Comparison of ENCODE assay signal across 8 cellular contexts in the genomic region with DNA sequence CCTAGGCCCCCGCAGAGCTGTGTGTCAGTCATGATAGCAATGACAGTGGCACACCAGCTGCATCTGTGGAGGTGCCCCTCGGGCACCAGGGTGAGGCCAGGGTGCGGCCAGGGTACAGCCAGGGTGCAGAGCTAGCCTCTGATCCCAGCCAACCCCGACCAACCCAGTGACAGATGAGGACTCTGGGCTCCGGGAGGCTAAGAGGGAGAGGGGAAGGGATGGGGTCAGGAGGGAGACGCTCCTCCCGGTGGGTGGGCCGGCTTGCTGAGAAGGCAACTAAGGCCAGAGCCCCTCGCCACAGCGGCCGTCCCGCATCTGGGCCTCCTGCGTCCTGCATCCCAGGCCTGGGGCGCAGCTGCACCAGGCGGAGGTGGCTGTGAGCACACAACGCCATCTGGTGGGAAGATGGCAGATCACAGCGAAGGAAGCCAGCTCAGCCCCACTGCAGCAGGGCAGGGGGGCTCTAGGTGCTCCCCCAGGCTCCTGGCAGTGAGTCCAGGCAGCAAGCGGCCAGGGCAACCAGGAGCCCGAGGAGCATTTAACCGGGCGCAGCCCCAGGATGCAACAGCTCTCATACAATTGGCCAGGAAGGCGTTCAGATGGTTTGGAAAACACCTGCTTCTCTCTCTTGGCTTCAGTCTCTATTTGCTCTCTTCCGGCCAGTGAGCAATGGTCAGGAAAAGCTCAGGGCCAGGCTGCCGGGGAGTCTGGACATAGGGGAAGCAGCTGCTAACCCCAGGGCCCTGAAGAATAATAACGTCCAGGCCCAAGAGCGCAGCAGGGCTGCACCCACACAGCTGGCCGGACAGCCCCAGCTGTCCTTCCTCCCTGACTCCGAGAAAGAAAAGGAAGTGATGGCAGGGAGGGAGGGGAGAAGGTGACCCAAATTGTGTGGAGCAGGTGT.
DNase-seq lines count a peak whose midpoint lies in the region; FAIRE-seq lines count a peak whose summit lies in the region.

No MANE protein-coding gene starts in this region.

- peaks cover 48% of the 10 kb centered on the region for H3K27me3 ChIP-seq in SJCRH30

- H3K36me3 ChIP-seq in SJCRH30 = no peaks in the 10 kb centered on the region

- no peaks in the 10 kb centered on the region for H3K9me3 ChIP-seq in SJCRH30 (replicated peaks)

- no peak overlapping the region for H3K27ac ChIP-seq in SJCRH30

- peak; percentile 98 for FAIRE-seq in urothelium cell line (lab: Jason Lieb, UNC)

- intact Hi-C loops in posterior vena cava (cut with DNase I) = loop anchor here in 1 of 2 donors (10.0 kb wide), 1 partner anchor 1682 kb away; no protein-coding TSS in a partner anchor

- H3K4me1 ChIP-seq in SJCRH30 = no peaks in the 10 kb centered on the region

- H3K4me3 ChIP-seq in SJCRH30 = no peak overlapping the region

- DNase-seq in ELR (ENCODE audit: low read depth) (peak; percentile 62), HPDE6-E6E7 (ENCODE audit: extremely low spot score) (peak; percentile 93), SJCRH30 (peak; percentile 67 to 82), ecto neural progenitor cell (ENCODE audit: low spot score) (peak; percentile 80), medulla oblongata (ENCODE audit: extremely low spot score) (peak; percentile 72), urothelium cell line (ENCODE audit: low spot score) (peak; percentile 91), NCI-H1694 treated with DMSO at 0.1 percent for 48 hours (lab: John Stamatoyannopoulos, UW) (no peak), posterior vena cava (ENCODE audit: low spot score) (no peak)

Comparison
In these comparisons a context has a peak if more than half of its experiments do, and no peak if none do; other contexts are left out.
1. DNase-seq: peak in ELR (single experiment), HPDE6-E6E7 (single experiment), SJCRH30 (2 of 2), ecto neural progenitor cell (single experiment), medulla oblongata (single experiment) and urothelium cell line (single experiment); none in NCI-H1694 treated with DMSO at 0.1 percent for 48 hours (single experiment) and posterior vena cava (single experiment).